ENCODE assay signal across 16 cellular contexts in genomic region chr17:300881-301280, GRCh38.
"Had no signal": no experiment of that assay in that cellular context is flagged by ENCODE, and none has a peak within 500 bp of the region (broad histone marks: within the 10 kb centered on the region; RNA-seq: fewer than 3 reads in every experiment).

No MANE protein-coding gene starts in this region.

- H3K9me3 ChIP-seq: heart left ventricle, left lung, prostate gland, thyroid gland, vagina had no signal

- H3K4me3 Mint-ChIP-seq: stimulated activated naive CD8-positive, alpha-beta T cell treated with anti-CD3 and anti-CD28 coated beads, Interleukin-15, amount 100 ng/mL, for 72 hours; T-cell had no signal

- H3K9me3 Mint-ChIP-seq: activated naive CD4-positive, alpha-beta T cell treated with anti-CD3 and anti-CD28 coated beads, Interleukin-2, amount 50 U/mL, for 72 hours; stimulated activated naive CD8-positive, alpha-beta T cell treated with anti-CD3 and anti-CD28 coated beads, Interleukin-15, amount 100 ng/mL, for 72 hours; T-cell had no signal

- H3K4me1 Mint-ChIP-seq: stimulated activated naive CD8-positive, alpha-beta T cell treated with anti-CD3 and anti-CD28 coated beads, Interleukin-15, amount 100 ng/mL, for 72 hours; T-cell had no signal

- H3K27me3 ChIP-seq: thyroid gland, vagina had no signal

- H3K27ac Mint-ChIP-seq: T-cell had no signal

- H3K4me1 ChIP-seq: foreskin keratinocyte, left lung, prostate gland, thyroid gland, vagina had no signal

- ATAC-seq: activated naive CD4-positive, alpha-beta T cell treated with anti-CD3 and anti-CD28 coated beads, Interleukin-2, amount 50 U/mL, for 72 hours; foreskin keratinocyte; stimulated activated naive CD8-positive, alpha-beta T cell treated with anti-CD3 and anti-CD28 coated beads, Interleukin-15, amount 100 ng/mL, for 72 hours; T-cell had no signal

- H3K27me3 Mint-ChIP-seq: stimulated activated naive CD8-positive, alpha-beta T cell treated with anti-CD3 and anti-CD28 coated beads, Interleukin-15, amount 100 ng/mL, for 72 hours had no signal

- H3K4me3 ChIP-seq: heart left ventricle, left lung, prostate gland, thyroid gland, vagina had no signal

- H3K27ac ChIP-seq: foreskin keratinocyte, left lung, prostate gland, thyroid gland, WERI-Rb-1 had no signal

- DNase-seq: activated CD4-positive, alpha-beta T cell treated with anti-CD3 and anti-CD28 coated beads for 48 hours; activated T-cell treated with anti-CD3 and anti-CD28 coated beads for 4 hours; amygdala; foreskin keratinocyte; nucleus accumbens; stimulated activated CD4-positive, alpha-beta T cell treated with anti-CD3 and anti-CD28 coated beads, Interleukin-15, amount 100 ng/mL, for 24 hours; stimulated activated CD4-positive, alpha-beta T cell treated with anti-CD3 and anti-CD28 coated beads, Interleukin-4, amount 100 ng/mL, for 24 hours; stimulated activated naive CD8-positive, alpha-beta T cell treated with anti-CD3 and anti-CD28 coated beads, Interleukin-15, amount 100 ng/mL, for 72 hours; T-cell; WERI-Rb-1 had no signal

- H3K36me3 ChIP-seq: heart left ventricle, left lung, prostate gland, thyroid gland, vagina had no signal

- H3K36me3 Mint-ChIP-seq: T-cell had no signal
